In the genomic region with DNA sequence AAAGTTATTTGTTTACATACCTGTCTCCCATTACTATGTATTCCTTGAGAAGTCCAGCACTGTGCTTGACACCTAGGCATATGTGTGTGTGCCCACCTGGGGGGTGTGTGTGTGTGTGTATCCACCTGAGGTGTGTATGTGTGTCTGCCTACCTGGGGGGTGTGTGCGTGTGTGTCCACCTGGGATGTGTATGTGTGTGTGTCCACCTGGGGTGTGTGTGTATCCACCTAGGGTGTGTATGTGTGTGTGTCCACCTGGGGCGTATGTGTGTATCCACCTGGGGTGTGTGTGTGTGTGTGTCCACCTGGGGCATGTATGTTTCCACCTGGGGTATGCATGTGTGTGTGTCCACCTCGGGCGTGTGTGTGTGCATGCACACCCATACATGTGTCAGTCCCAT, we compare ENCODE assay signal across 22 cellular contexts.
"Had no signal": no experiment of that assay in that cellular context is flagged by ENCODE, and none has a peak within 500 bp of the region (broad histone marks: within the 10 kb centered on the region; RNA-seq: fewer than 3 reads in every experiment).

No MANE protein-coding gene starts in this region.

- H3K4me1 Mint-ChIP-seq: natural killer cell; neural crest cell; stimulated activated effector memory CD8-positive, alpha-beta T cell treated with anti-CD3 and anti-CD28 coated beads, Interleukin-12 subunit alpha, Interleukin-12 subunit beta, amount 100 ng/mL, for 72 hours; stimulated activated naive CD8-positive, alpha-beta T cell treated with anti-CD3 and anti-CD28 coated beads, Interleukin-15, amount 100 ng/mL, for 72 hours had no signal

- DNase-seq: central memory CD4-positive, alpha-beta T cell; effector memory CD4-positive, alpha-beta T cell; foreskin keratinocyte; head of caudate nucleus; hippocampal formation; islet precursor cell; mammary epithelial cell; mucosa of descending colon; natural killer cell; nucleus accumbens; right lobe of liver; stimulated activated CD4-positive, alpha-beta T cell treated with anti-CD3 and anti-CD28 coated beads, Interleukin-4, amount 100 ng/mL, for 1 hour; stimulated activated CD8-positive, alpha-beta memory T cell treated with anti-CD3 and anti-CD28 coated beads, Interleukin-4, amount 100 ng/mL, for 48 hours; stimulated activated naive CD8-positive, alpha-beta T cell treated with anti-CD3 and anti-CD28 coated beads, Interleukin-15, amount 100 ng/mL, for 72 hours; testis had no signal

- H3K27me3 Mint-ChIP-seq: progenitor cell of endocrine pancreas; stimulated activated naive CD8-positive, alpha-beta T cell treated with anti-CD3 and anti-CD28 coated beads, Interleukin-15, amount 100 ng/mL, for 72 hours had no signal

- ATAC-seq: foreskin keratinocyte; left lobe of liver; mucosa of descending colon; right lobe of liver; stimulated activated effector memory CD8-positive, alpha-beta T cell treated with anti-CD3 and anti-CD28 coated beads, Interleukin-12 subunit alpha, Interleukin-12 subunit beta, amount 100 ng/mL, for 72 hours; stimulated activated naive CD8-positive, alpha-beta T cell treated with anti-CD3 and anti-CD28 coated beads, Interleukin-15, amount 100 ng/mL, for 72 hours had no signal

- H3K9me3 Mint-ChIP-seq: stimulated activated naive CD8-positive, alpha-beta T cell treated with anti-CD3 and anti-CD28 coated beads, Interleukin-15, amount 100 ng/mL, for 72 hours had no signal

- H3K27me3 ChIP-seq: foreskin keratinocyte, ovary, right lobe of liver, testis, tibial nerve had no signal

- H3K36me3 ChIP-seq: ovary, right lobe of liver, tibial nerve had no signal

- H3K4me3 ChIP-seq: mucosa of descending colon, ovary, right lobe of liver, testis, tibial nerve had no signal

- H3K27ac Mint-ChIP-seq: natural killer cell; progenitor cell of endocrine pancreas; stimulated activated effector memory CD8-positive, alpha-beta T cell treated with anti-CD3 and anti-CD28 coated beads, Interleukin-12 subunit alpha, Interleukin-12 subunit beta, amount 100 ng/mL, for 72 hours; stimulated activated naive CD8-positive, alpha-beta T cell treated with anti-CD3 and anti-CD28 coated beads, Interleukin-15, amount 100 ng/mL, for 72 hours had no signal

- H3K36me3 Mint-ChIP-seq: natural killer cell; stimulated activated effector memory CD8-positive, alpha-beta T cell treated with anti-CD3 and anti-CD28 coated beads, Interleukin-12 subunit alpha, Interleukin-12 subunit beta, amount 100 ng/mL, for 72 hours had no signal

- H3K9me3 ChIP-seq: mucosa of descending colon, ovary, right lobe of liver, testis, tibial nerve had no signal

- H3K4me1 ChIP-seq: foreskin keratinocyte, right lobe of liver, testis, tibial nerve had no signal

- H3K4me3 Mint-ChIP-seq: natural killer cell; neural crest cell; stimulated activated effector memory CD8-positive, alpha-beta T cell treated with anti-CD3 and anti-CD28 coated beads, Interleukin-12 subunit alpha, Interleukin-12 subunit beta, amount 100 ng/mL, for 72 hours; stimulated activated naive CD8-positive, alpha-beta T cell treated with anti-CD3 and anti-CD28 coated beads, Interleukin-15, amount 100 ng/mL, for 72 hours had no signal

- H3K27ac ChIP-seq: epithelial cell of prostate, foreskin keratinocyte, ovary, right lobe of liver, testis, tibial nerve had no signal
